In the genomic region with DNA sequence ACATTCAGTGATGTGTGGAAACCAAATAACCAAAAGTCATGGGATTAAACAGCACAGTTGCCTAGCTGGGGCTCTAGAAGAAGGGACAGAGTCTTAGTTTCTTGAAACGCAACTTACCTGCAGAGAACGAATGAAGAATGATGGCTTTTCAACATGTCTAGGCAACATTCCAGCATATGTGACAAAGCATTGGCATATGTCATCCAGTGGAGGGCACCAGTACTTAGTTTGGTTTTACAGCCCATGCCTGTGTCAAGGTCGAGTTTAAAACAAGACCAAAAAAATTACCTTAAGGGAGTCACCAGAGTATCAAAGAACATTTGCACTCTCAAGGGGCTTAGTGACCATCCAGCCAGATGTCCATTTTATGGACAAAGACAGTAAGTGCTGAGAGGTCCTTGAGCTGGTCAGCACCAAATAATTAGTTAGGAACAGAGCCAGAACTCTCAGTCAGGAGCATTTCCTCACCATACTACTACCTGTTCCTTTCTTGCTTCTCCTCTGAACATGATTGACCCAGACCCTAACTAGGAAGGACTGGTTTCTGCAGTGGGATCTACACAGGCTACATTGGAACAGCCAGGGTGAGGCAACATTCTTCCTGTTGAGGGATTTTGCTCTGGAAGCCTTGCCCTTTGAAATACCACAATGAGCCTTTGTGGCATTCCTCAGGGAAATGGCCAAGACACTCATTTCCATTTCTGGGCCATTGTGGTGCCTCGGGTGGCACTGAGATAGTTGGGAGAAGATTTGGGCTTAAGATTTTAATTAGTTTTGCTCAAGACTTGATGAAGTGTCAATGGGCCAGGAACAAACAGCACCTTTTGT, we compare ENCODE assay signal across 8 cellular contexts.
DNase-seq lines count a peak whose midpoint lies in the region; ATAC-seq and TF ChIP-seq lines count a peak whose summit lies in the region.

No MANE protein-coding gene starts in this region.

- DNase-seq in SIG-M5 treated with dmso at 0.1 percent for 504 hours (lab: John Stamatoyannopoulos, UW; ENCODE audit: unreplicated experiment) (peak; percentile 33), SIG-M5 (lab: John Stamatoyannopoulos, UW) (no peak), WERI-Rb-1 (no peak), foreskin melanocyte (peak; percentile 75), dedifferentiated amniotic fluid mesenchymal stem cell (ENCODE audit: extremely low spot score) (no peak)
- no peak for DNase-seq in stimulated activated effector memory CD8-positive, alpha-beta T cell treated with anti-CD3 and anti-CD28 coated beads, Interleukin-12 subunit alpha, Interleukin-12 subunit beta, amount 100 ng/mL, for 72 hours (ENCODE audit: low spot score in 2 of 2)

- H3K4me3 Mint-ChIP-seq in stimulated activated effector memory CD8-positive, alpha-beta T cell treated with anti-CD3 and anti-CD28 coated beads, Interleukin-12 subunit alpha, Interleukin-12 subunit beta, amount 100 ng/mL, for 72 hours, result no peak overlapping the region

- no peaks in the 10 kb centered on the region for H3K4me1 Mint-ChIP-seq in stimulated activated effector memory CD8-positive, alpha-beta T cell treated with anti-CD3 and anti-CD28 coated beads, Interleukin-12 subunit alpha, Interleukin-12 subunit beta, amount 100 ng/mL, for 72 hours

- H3K9me3 ChIP-seq in WERI-Rb-1 (ENCODE audit: severe bottlenecking), result peaks cover 3% of the 10 kb centered on the region

- H3K4me3 ChIP-seq in WERI-Rb-1 (ENCODE audit: low read depth, low read length), result no peak overlapping the region

- H3K9me3 Mint-ChIP-seq in stimulated activated effector memory CD8-positive, alpha-beta T cell treated with anti-CD3 and anti-CD28 coated beads, Interleukin-12 subunit alpha, Interleukin-12 subunit beta, amount 100 ng/mL, for 72 hours, result no peaks in the 10 kb centered on the region

- H3K36me3 Mint-ChIP-seq in stimulated activated effector memory CD8-positive, alpha-beta T cell treated with anti-CD3 and anti-CD28 coated beads, Interleukin-12 subunit alpha, Interleukin-12 subunit beta, amount 100 ng/mL, for 72 hours, result no peaks in the 10 kb centered on the region

- TF ChIP-seq CTCF in LNCAP (IDR thresholded peaks at IDR 0.05) (peak; percentile 65; the same call in 1 of the 2 replicates), WERI-Rb-1 (IDR thresholded peaks at IDR 0.05; ENCODE audit: low read depth, low read length) (peak; percentile 68)

- ATAC-seq in GM21423 (IDR thresholded peaks at IDR 0.05; ENCODE audit: unreplicated experiment), result peak; percentile 84
- ATAC-seq in stimulated activated effector memory CD8-positive, alpha-beta T cell treated with anti-CD3 and anti-CD28 coated beads, Interleukin-12 subunit alpha, Interleukin-12 subunit beta, amount 100 ng/mL, for 72 hours, result peak; percentile 85

- H3K27ac ChIP-seq in WERI-Rb-1, result no peak overlapping the region

- no peak overlapping the region for H3K27ac Mint-ChIP-seq in stimulated activated effector memory CD8-positive, alpha-beta T cell treated with anti-CD3 and anti-CD28 coated beads, Interleukin-12 subunit alpha, Interleukin-12 subunit beta, amount 100 ng/mL, for 72 hours

- H3K27me3 ChIP-seq in WERI-Rb-1 (ENCODE audit: insufficient read depth, low read depth, severe bottlenecking), result no peaks in the 10 kb centered on the region

- no peaks in the 10 kb centered on the region for H3K36me3 ChIP-seq in WERI-Rb-1

Comparison
In these comparisons a context has a peak if more than half of its experiments do, and no peak if none do; other contexts are left out.
1. DNase-seq: peak in SIG-M5 treated with dmso at 0.1 percent for 504 hours (single experiment) and foreskin melanocyte (single experiment); none in SIG-M5 (single experiment), WERI-Rb-1 (single experiment), stimulated activated effector memory CD8-positive, alpha-beta T cell treated with anti-CD3 and anti-CD28 coated beads, Interleukin-12 subunit alpha, Interleukin-12 subunit beta, amount 100 ng/mL, for 72 hours (0 of 2) and dedifferentiated amniotic fluid mesenchymal stem cell (single experiment).